Comparison of ENCODE assay signal across 24 cellular contexts in genomic region chr12:92495108-92495507, GRCh38.
A peak's percentile ranks its signal among the peaks of the same experiment; 100 is the strongest.
DNase-seq lines count a peak whose midpoint lies in the region; ATAC-seq, FAIRE-seq and TF ChIP-seq lines count a peak whose summit lies in the region.
"Had no signal": no experiment of that assay in that cellular context is flagged by ENCODE, and none has a peak within 500 bp of the region (broad histone marks: within the 10 kb centered on the region; RNA-seq: fewer than 3 reads in every experiment).

No MANE protein-coding gene starts in this region.

- peaks cover 13% of the 10 kb centered on the region for H3K9me3 ChIP-seq in GM12878 (replicated peaks; ENCODE audit: control insufficient read depth, insufficient read depth, low read length)
- no peaks in the 10 kb centered on the region for H3K9me3 ChIP-seq in neural cell (ENCODE audit: low read length)

- no TSS peak for BruUV-seq in GM12878 (replicated peaks; lab: Mats Ljungman, UMichigan)

- H3K79me2 ChIP-seq in GM12878 (ENCODE audit: control insufficient read depth, insufficient read depth, low read length) = no peaks in the 10 kb centered on the region
- H3K79me2 ChIP-seq in neural cell (replicated peaks; ENCODE audit: insufficient read depth, low read length) = no peaks in the 10 kb centered on the region

- no peak overlapping the region for H2AFZ ChIP-seq in GM12878 (ENCODE audit: control insufficient read depth, low read depth, low read length)
- no peak overlapping the region for H2AFZ ChIP-seq in neural cell (ENCODE audit: low read depth, low read length)

- 0 out of 2 replicates have a peak, but pooled peaks have one; percentile 0 for TF ChIP-seq RAD21 in GM12878 (IDR thresholded peaks at IDR 0.05; ENCODE audit: insufficient read depth, low read depth, low read length)
- no peak for TF ChIP-seq RAD21 in neural cell (conservative IDR thresholded peaks at IDR 0.05)

- H3K9me2 ChIP-seq in neural cell (ENCODE audit: insufficient read depth, low read length) = no peaks in the 10 kb centered on the region

- DNase-seq in GM12892 (ENCODE audit: insufficient read length) (no peak), GM12878 (ENCODE audit: low read depth, low spot score) (no peak), NCI-H524 treated with DMSO at 0.1 percent for 48 hours (lab: John Stamatoyannopoulos, UW) (no peak)
- no peak for DNase-seq in stimulated activated CD4-positive, alpha-beta T cell treated with anti-CD3 and anti-CD28 coated beads, Interleukin-2, amount 100 ng/mL, for 48 hours
- DNase-seq in activated T-cell treated with anti-CD3 and anti-CD28 coated beads, Interleukin-2, amount 50 U/mL, for 4 hours = no peak
- DNase-seq: activated CD4-positive, alpha-beta memory T cell treated with anti-CD3 and anti-CD28 coated beads for 36 hours; activated CD4-positive, CD25-positive, alpha-beta regulatory T cell treated with anti-CD3 and anti-CD28 coated beads, Interleukin-2, amount 50 U/mL, for 72 hours; activated effector memory CD4-positive, alpha-beta T cell treated with Interleukin-2 at 50 U/mL for 16 hours; dermis blood vessel endothelial cell; DND-41; hypothalamus; immature natural killer cell; left lung; natural killer cell; NCI-H1417; NCI-H2081 treated with DMSO at 0.1 percent for 48 hours; NCI-H226; NCI-H748 treated with DMSO at 0.1 percent for 48 hours; retina had no signal

- ATAC-seq in GM19372 (IDR thresholded peaks at IDR 0.05; ENCODE audit: low read depth, unreplicated experiment) = peak; percentile 42
- peak; percentile 43 for ATAC-seq in GM12878
- no peak for ATAC-seq in activated T-cell treated with anti-CD3 and anti-CD28 coated beads, Interleukin-2, amount 50 U/mL, for 4 hours
- ATAC-seq: left lung; natural killer cell; stimulated activated effector memory CD8-positive, alpha-beta T cell treated with anti-CD3 and anti-CD28 coated beads, Interleukin-12 subunit alpha, Interleukin-12 subunit beta, amount 100 ng/mL, for 72 hours had no signal

- H3K4me2 ChIP-seq in GM12878 (ENCODE audit: control insufficient read depth, insufficient read depth) = peak overlapping the region; percentile 7; the same call in 1 of the 2 replicates
- no peak overlapping the region for H3K4me2 ChIP-seq in neural cell (ENCODE audit: low read length)

- peaks cover 1% of the 10 kb centered on the region for H3K36me3 Mint-ChIP-seq in activated T-cell treated with anti-CD3 and anti-CD28 coated beads, Interleukin-2, amount 50 U/mL, for 4 hours (ENCODE audit: insufficient read depth)
- H3K36me3 Mint-ChIP-seq: activated CD4-positive, alpha-beta memory T cell treated with anti-CD3 and anti-CD28 coated beads for 36 hours; CD14-positive monocyte; stimulated activated effector memory CD8-positive, alpha-beta T cell treated with anti-CD3 and anti-CD28 coated beads, Interleukin-12 subunit alpha, Interleukin-12 subunit beta, amount 100 ng/mL, for 72 hours had no signal

- POLR2A ChIA-PET in GM12878 (lab: Charles Lee) = interaction anchor here (0.6 to 5.1 kb wide), 14 partner anchors 9 to 100 kb away, joined by 3 to 44 read pairs (median 5); no protein-coding TSS in a partner anchor

- no peak for TF ChIP-seq EP300 in GM12878 (IDR thresholded peaks at IDR 0.05; ENCODE audit: borderline replicate concordance in 1 of 2, control insufficient read depth in 1 of 2, low read depth in 2 of 2, low read length in 2 of 2)
- peak; percentile 17 for TF ChIP-seq EP300 in neural cell (conservative IDR thresholded peaks at IDR 0.05; ENCODE audit: poor library complexity, severe bottlenecking)

- TF ChIP-seq CTCF in GM12878 (IDR thresholded peaks at IDR 0.05 in 2 of 3, conservative IDR thresholded peaks at IDR 0.05 in 1 of 3; ENCODE audit: control insufficient read depth in 2 of 3, extremely low read depth in 1 of 3, insufficient read depth in 1 of 3, low read depth in 3 of 3, low read length in 3 of 3) = no peak
- no peak for TF ChIP-seq CTCF in neural cell (IDR thresholded peaks at IDR 0.05; ENCODE audit: poor library complexity, severe bottlenecking)

- H3K27me3 ChIP-seq in GM12878 (replicated peaks in 1 of 2; ENCODE audit: control insufficient read depth in 2 of 2, insufficient read depth in 2 of 2, low read length in 1 of 2) (no peaks in the 10 kb centered on the region), neural cell (ENCODE audit: insufficient read depth, low read depth, low read length) (no peaks in the 10 kb centered on the region)
- H3K27me3 ChIP-seq: left lung had no signal

- in situ Hi-C loops in GM12878 (cut with MboI) = no loop called here

- no peaks in the 10 kb centered on the region for H3F3A ChIP-seq in neural cell (ENCODE audit: insufficient read depth, low read length, poor library complexity, severe bottlenecking)

- CTCF ChIA-PET in GM12878 (lab: Yijun Ruan, JAX) = interaction anchor here (0.5 to 4.7 kb wide), 18 partner anchors 9 to 1113 kb away, joined by 3 to 36 read pairs (median 6); no protein-coding TSS in a partner anchor

- intact Hi-C loops in GM12878 (cut with micrococcal nuclease; ENCODE audit: unreplicated experiment) = loop anchor here (2.0 to 10.0 kb wide), 2 partner anchors 132 to 1110 kb away; no protein-coding TSS in a partner anchor

- peak; percentile 85 for FAIRE-seq in GM12892 (lab: Jason Lieb, UNC)
- no peak for FAIRE-seq in GM12878 (lab: Jason Lieb, UNC)
- FAIRE-seq: frontal cortex had no signal

- H3K4me3 Mint-ChIP-seq in activated T-cell treated with anti-CD3 and anti-CD28 coated beads, Interleukin-2, amount 50 U/mL, for 4 hours = no peak overlapping the region
- H3K4me3 Mint-ChIP-seq: activated CD4-positive, alpha-beta memory T cell treated with anti-CD3 and anti-CD28 coated beads for 36 hours; CD14-positive monocyte; immature natural killer cell; natural killer cell; stimulated activated effector memory CD8-positive, alpha-beta T cell treated with anti-CD3 and anti-CD28 coated beads, Interleukin-12 subunit alpha, Interleukin-12 subunit beta, amount 100 ng/mL, for 72 hours had no signal

- H3K36me3 ChIP-seq in GM12878 (ENCODE audit: control insufficient read depth in 2 of 2, insufficient read depth in 2 of 2, low read length in 1 of 2) (no peaks in the 10 kb centered on the region), neural cell (ENCODE audit: insufficient read depth, low read length) (no peaks in the 10 kb centered on the region)
- H3K36me3 ChIP-seq: left lung had no signal

- H3K27me3 Mint-ChIP-seq in activated T-cell treated with anti-CD3 and anti-CD28 coated beads, Interleukin-2, amount 50 U/mL, for 4 hours (ENCODE audit: low read depth) = no peaks in the 10 kb centered on the region
- H3K27me3 Mint-ChIP-seq: activated CD4-positive, alpha-beta memory T cell treated with anti-CD3 and anti-CD28 coated beads for 36 hours had no signal

- H3K4me1 ChIP-seq in GM12878 (ENCODE audit: control insufficient read depth, insufficient read depth, low read length) = peaks cover 72% of the 10 kb centered on the region
- H3K4me1 ChIP-seq: left lung had no signal

- no peak overlapping the region for H3K4me3 ChIP-seq in GM12878
- H3K4me3 ChIP-seq in neural cell (ENCODE audit: low read length) = no peak overlapping the region
- H3K4me3 ChIP-seq: left lung had no signal

- peaks cover 10% of the 10 kb centered on the region for H3K9me3 Mint-ChIP-seq in activated T-cell treated with anti-CD3 and anti-CD28 coated beads, Interleukin-2, amount 50 U/mL, for 4 hours
- H3K9me3 Mint-ChIP-seq: stimulated activated effector memory CD8-positive, alpha-beta T cell treated with anti-CD3 and anti-CD28 coated beads, Interleukin-12 subunit alpha, Interleukin-12 subunit beta, amount 100 ng/mL, for 72 hours had no signal

- SMC1A ChIA-PET in GM12878 (lab: Charles Lee; ENCODE audit: uncharacterized antibody, unreplicated experiment) = interaction anchor here (0.6 to 24.0 kb wide), 29 partner anchors 8 to 462 kb away, joined by 3 to 805 read pairs (median 9); no protein-coding TSS in a partner anchor

- TF ChIP-seq POLR2A in GM12892 (IDR thresholded peaks at IDR 0.05; ENCODE audit: low read depth, low read length) (no peak), GM12878 (IDR thresholded peaks at IDR 0.05; ENCODE audit: low read depth, low read length) (no peak)

- H3K4me1 Mint-ChIP-seq in activated T-cell treated with anti-CD3 and anti-CD28 coated beads, Interleukin-2, amount 50 U/mL, for 4 hours (ENCODE audit: low read depth) = peaks cover 19% of the 10 kb centered on the region
- H3K4me1 Mint-ChIP-seq: CD14-positive monocyte, immature natural killer cell had no signal

- RAD21 ChIA-PET in GM12878 (lab: Charles Lee; ENCODE audit: unreplicated experiment) = interaction anchor here (0.6 to 12.3 kb wide), 33 partner anchors 8 to 447 kb away, joined by 3 to 198 read pairs (median 7); partner anchors contain the start of gene BTG1

- H4K20me1 ChIP-seq in GM12878 (ENCODE audit: control insufficient read depth, insufficient read depth) = no peaks in the 10 kb centered on the region
- H4K20me1 ChIP-seq in neural cell (ENCODE audit: insufficient read depth) = no peaks in the 10 kb centered on the region

- H3K9ac ChIP-seq in GM12878 (ENCODE audit: control insufficient read depth, insufficient read depth, low read length) (no peak overlapping the region), neural cell (ENCODE audit: low read length) (no peak overlapping the region)

- peak overlapping the region; percentile 81 for H3K27ac ChIP-seq in GM12878 (ENCODE audit: control insufficient read depth, insufficient read depth)
- no peak overlapping the region for H3K27ac ChIP-seq in neural cell (ENCODE audit: low read length)
- H3K27ac ChIP-seq: left lung had no signal

TF ChIP-seq in GM12878, 131 proteins besides CTCF, POLR2A, EP300 and RAD21 (continues in another document):
- TF ChIP-seq MEF2A (IDR thresholded peaks at IDR 0.05; ENCODE audit: insufficient read depth, low read depth, low read length) (peak; percentile 83), PAX5 (IDR thresholded peaks at IDR 0.05; ENCODE audit: borderline replicate concordance, low read depth, low read length) (no peak)

TF ChIP-seq in neural cell, 6 proteins besides CTCF, POLR2A, EP300 and RAD21 (continues in another document):
- TF ChIP-seq EZH2 (IDR thresholded peaks at IDR 0.05; ENCODE audit: borderline replicate concordance, insufficient read depth, low read length, poor library complexity, severe bottlenecking) (no peak), SMC3 (conservative IDR thresholded peaks at IDR 0.05; ENCODE audit: poor library complexity) (no peak)

Comparison
In these comparisons a context has a peak if more than half of its experiments do, and no peak if none do; other contexts are left out.
1. ATAC-seq: peak in GM19372 (single experiment) and GM12878 (single experiment); none in activated T-cell treated with anti-CD3 and anti-CD28 coated beads, Interleukin-2, amount 50 U/mL, for 4 hours (0 of 2).